In genomic region chr1:40665335-40666171, GRCh38 we compare ENCODE assay signal across 8 cellular contexts. TPM values are rescaled to one million over a fixed set of nuclear protein-coding genes. Genes with fewer than 3 reads are reported as not detected.
A peak's percentile ranks its signal among the peaks of the same experiment; 100 is the strongest.
DNase-seq lines count a peak whose midpoint lies in the region; ATAC-seq, FAIRE-seq and TF ChIP-seq lines count a peak whose summit lies in the region.

Gene RIMS3 (minus strand): TSS chr1:40665682. CDS start chr1:40641925, 23,757 bp downstream.

- no peaks in the 10 kb centered on the region for H3K9me3 Mint-ChIP-seq in activated CD4-positive, alpha-beta T cell treated with anti-CD3 and anti-CD28 coated beads for 36 hours (ENCODE audit: low read depth)
- H3K9me3 Mint-ChIP-seq in chondrocyte (ENCODE audit: low read depth) = no peaks in the 10 kb centered on the region

- no peak for FAIRE-seq in HepG2 (lab: Jason Lieb, UNC)

- peaks cover 36% of the 10 kb centered on the region for H3K4me1 ChIP-seq in HepG2 (ENCODE audit: insufficient read depth, low read length)

- H3K27me3 ChIP-seq in HepG2 (ENCODE audit: control insufficient read depth in 1 of 2, insufficient read depth in 2 of 2, low read length in 2 of 2) = no peaks in the 10 kb centered on the region; a peak in 2 of 5 replicates

- H3K27ac ChIP-seq in HepG2 (ENCODE audit: extremely low read length, insufficient read depth, low read length) = no peak within 1 kb of the TSS

- H3K36me3 ChIP-seq in HepG2 (replicated peaks in 1 of 2; ENCODE audit: control insufficient read depth in 1 of 2, insufficient read depth in 2 of 2, low read length in 2 of 2) = no peaks in the 10 kb centered on the region

- peak in 1 of 2 experiments; percentile 48; a peak in 1 of 4 replicates for TF ChIP-seq POLR2A in HepG2 (IDR thresholded peaks at IDR 0.05; ENCODE audit: insufficient read depth in 1 of 2, low read depth in 2 of 2, low read length in 2 of 2)

- intact Hi-C loops in activated CD4-positive, alpha-beta T cell treated with anti-CD3 and anti-CD28 coated beads for 36 hours (cut with DNase I, micrococcal nuclease) = loop anchor here (1.0 to 5.0 kb wide), 7 partner anchors 27 to 523 kb away; partner anchors contain the start of genes CITED4 (in 2 of the 2) and ZNF684 (in 2 of the 2)
- intact Hi-C loops in HepG2 (cut with micrococcal nuclease; ENCODE audit: unreplicated experiment) = loop anchor here (5.0 kb wide), 1 partner anchor 53 kb away; no protein-coding TSS in a partner anchor

- H3K9me3 ChIP-seq in HepG2 (ENCODE audit: low read length) = no peaks in the 10 kb centered on the region

- H3K79me2 ChIP-seq in HepG2 (ENCODE audit: insufficient read depth, low read length) = no peaks in the 10 kb centered on the region

- TF ChIP-seq EP300 in HepG2 (IDR thresholded peaks at IDR 0.05; ENCODE audit: low read depth in 2 of 2, low read length in 2 of 2) = no peak
- no peak for TF ChIP-seq EP300 in HepG2 (CRISPR knock-in tag; IDR thresholded peaks at IDR 0.05; ENCODE audit: borderline replicate concordance)

- peak within 1 kb of the TSS; percentile 74 for H3K4me3 Mint-ChIP-seq in activated CD4-positive, alpha-beta T cell treated with anti-CD3 and anti-CD28 coated beads for 36 hours
- peak within 1 kb of the TSS; percentile 80 for H3K4me3 Mint-ChIP-seq in chondrocyte (ENCODE audit: unreplicated experiment)

- peak within 1 kb of the TSS; percentile 65 to 80 (median 68) for H3K4me3 ChIP-seq in HepG2 (replicated peaks in 1 of 3; ENCODE audit: insufficient read depth in 1 of 3, low read depth in 2 of 3, low read length in 3 of 3)

- POLR2A ChIA-PET in activated CD4-positive, alpha-beta T cell treated with anti-CD3 and anti-CD28 coated beads for 36 hours (lab: Charles Lee) = interaction anchor here (1.1 kb wide), 1 partner anchor 26 kb away, joined by 3 read pairs; the partner anchor contains the start of gene NFYC
- POLR2A ChIA-PET in HepG2 (lab: Yijun Ruan, JAX) = interaction anchor here (1.1 to 1.9 kb wide), 3 partner anchors 9 to 79 kb away, joined by 3 to 12 read pairs (median 5); partner anchors contain the start of gene NFYC

- no peaks in the 10 kb centered on the region for H3K36me3 Mint-ChIP-seq in activated CD4-positive, alpha-beta T cell treated with anti-CD3 and anti-CD28 coated beads for 36 hours (ENCODE audit: low read depth)
- H3K36me3 Mint-ChIP-seq in chondrocyte (ENCODE audit: low read depth) = no peaks in the 10 kb centered on the region

- DNase-seq in SHP77 (lab: John Stamatoyannopoulos, UW) (peak; percentile 34 to 52), SHP77 treated with DMSO at 0.1 percent for 48 hours (lab: John Stamatoyannopoulos, UW) (no peak), NCI-H2196 (lab: John Stamatoyannopoulos, UW; ENCODE audit: unreplicated experiment) (peak; percentile 75), chondrocyte (ENCODE audit: low spot score) (no peak), HepG2 (ENCODE audit: low spot score) (peak; percentile 55)
- DNase-seq in activated CD4-positive, alpha-beta T cell treated with anti-CD3 and anti-CD28 coated beads for 36 hours = peak; percentile 91
- peak; percentile 82 for DNase-seq in stimulated activated CD4-positive, alpha-beta T cell treated with anti-CD3 and anti-CD28 coated beads, Interleukin-4, amount 100 ng/mL, for 24 hours

- H3K27ac Mint-ChIP-seq in activated CD4-positive, alpha-beta T cell treated with anti-CD3 and anti-CD28 coated beads for 36 hours = peak within 1 kb of the TSS; percentile 70
- H3K27ac Mint-ChIP-seq in chondrocyte (ENCODE audit: unreplicated experiment) = no peak within 1 kb of the TSS

- peak; percentile 16 for TF ChIP-seq CTCF in chondrocyte (IDR thresholded peaks at IDR 0.05)
- peak; percentile 70 for TF ChIP-seq CTCF in HepG2 (CRISPR knock-in tag; IDR thresholded peaks at IDR 0.05)

- no peak for TF ChIP-seq RAD21 in HepG2 (CRISPR knock-in tag; IDR thresholded peaks at IDR 0.05)

- peak within 1 kb of the TSS; percentile 80 for H3K4me2 ChIP-seq in HepG2 (ENCODE audit: low read depth, low read length)

- peak within 1 kb of the TSS; percentile 37 for H2AFZ ChIP-seq in HepG2 (ENCODE audit: low read length)

- in situ Hi-C loops in HepG2 (cut with HindIII; ENCODE audit: extremely low pct_ligation_motif_present, low pct_unique_long_range_greater_than_20kb) = loop anchor here (10.0 kb wide), 1 partner anchor 51 kb away; no protein-coding TSS in a partner anchor

- CTCF ChIA-PET in activated CD4-positive, alpha-beta T cell treated with anti-CD3 and anti-CD28 coated beads for 36 hours (lab: Charles Lee) = interaction anchor here (0.9 to 1.3 kb wide), 4 partner anchors 25 to 262 kb away, joined by 3 to 7 read pairs (median 3); partner anchors contain the start of gene NFYC
- CTCF ChIA-PET in HepG2 (lab: Yijun Ruan, JAX; ENCODE audit: low intra/inter-chr PET ratio, low total read pairs) = interaction anchor here (0.7 kb wide), 1 partner anchor 35 kb away, joined by 4 read pairs; no protein-coding TSS in a partner anchor

- no TSS peak for BruUV-seq in HepG2 (replicated peaks; lab: Mats Ljungman, UMichigan)

- peak within 1 kb of the TSS; percentile 49; the same call in 1 of the 2 replicates for H3K9ac ChIP-seq in HepG2 (ENCODE audit: insufficient read depth, low read depth, low read length)

- ATAC-seq in HG03045 (IDR thresholded peaks at IDR 0.05; ENCODE audit: unreplicated experiment) (peak; percentile 71), HepG2 (peak; percentile 83)
- peak; percentile 85 for ATAC-seq in activated CD4-positive, alpha-beta T cell treated with anti-CD3 and anti-CD28 coated beads for 36 hours

- under 1% methylated on average over 13 of the region's 59 CpGs for WGBS in HepG2 (ENCODE audit: low lambda C conversion rate)

- H3K4me1 Mint-ChIP-seq in activated CD4-positive, alpha-beta T cell treated with anti-CD3 and anti-CD28 coated beads for 36 hours = peaks cover 28% of the 10 kb centered on the region
- H3K4me1 Mint-ChIP-seq in chondrocyte (ENCODE audit: low read depth) = peaks cover 36% of the 10 kb centered on the region

- no peaks in the 10 kb centered on the region for H3K27me3 Mint-ChIP-seq in activated CD4-positive, alpha-beta T cell treated with anti-CD3 and anti-CD28 coated beads for 36 hours
- peaks cover 4% of the 10 kb centered on the region for H3K27me3 Mint-ChIP-seq in chondrocyte (ENCODE audit: low read depth)

- H4K20me1 ChIP-seq in HepG2 (ENCODE audit: insufficient read depth, low read length) = no peaks in the 10 kb centered on the region

TF ChIP-seq in HepG2, 621 proteins besides CTCF, POLR2A, EP300 and RAD21 (continues in another document):
- TF ChIP-seq HNRNPK (IDR thresholded peaks at IDR 0.05; ENCODE audit: low read depth, low read length, poor library complexity, severe bottlenecking) (peak; percentile 16), ZFX (CRISPR knock-in tag; IDR thresholded peaks at IDR 0.05; ENCODE audit: low read depth) (peak; percentile 62), ZFP82 (CRISPR knock-in tag; IDR thresholded peaks at IDR 0.05; ENCODE audit: borderline replicate concordance) (0 out of 2 replicates have a peak, but pooled peaks have one; percentile 16), ZNF143 (CRISPR knock-in tag; IDR thresholded peaks at IDR 0.05) (no peak), PHF8 (CRISPR knock-in tag; IDR thresholded peaks at IDR 0.05) (peak; percentile 53), TAF1 (CRISPR knock-in tag; IDR thresholded peaks at IDR 0.05) (peak; percentile 19; the same call in 1 of the 2 replicates), ZNF629 (CRISPR knock-in tag; conservative IDR thresholded peaks at IDR 0.05) (peak; percentile 51; the same call in 1 of the 2 replicates), ZNF792 (CRISPR knock-in tag; IDR thresholded peaks at IDR 0.05) (peak; percentile 9; the same call in 1 of the 2 replicates), KDM2A (CRISPR knock-in tag; IDR thresholded peaks at IDR 0.05; ENCODE audit: borderline replicate concordance, low read depth) (0 out of 2 replicates have a peak, but pooled peaks have one; percentile 31), RBFOX2 (IDR thresholded peaks at IDR 0.05; ENCODE audit: low read depth, low read length) (0 out of 2 replicates have a peak, but pooled peaks have one; percentile 39), TBX2 (CRISPR knock-in tag; IDR thresholded peaks at IDR 0.05; ENCODE audit: borderline replicate concordance) (peak; percentile 21; the same call in 1 of the 2 replicates), KLF16 (CRISPR knock-in tag; IDR thresholded peaks at IDR 0.05) (peak in 1 of 2 experiments; percentile 22; a peak in 1 of 4 replicates)

RNA-seq across cellular contexts. Expression of gene RIMS3, which starts in this region (rescaled TPM):
- total RNA-seq in activated CD4-positive, alpha-beta T cell treated with anti-CD3 and anti-CD28 coated beads for 36 hours = 1 to 10 TPM; 2.7 TPM
- total RNA-seq in chondrocyte (4.8 to 26.3 TPM (median 26.0 TPM) in 3 replicates), HepG2 (2016; rRNA removed; fragmentation: Illumina TruSeq; extraction: Trizol) (5.4 TPM in 2 replicates)
- total RNA-seq in HepG2 (2016; cell fraction: cytosol; rRNA removed; fragmentation: Illumina TruSeq; extraction: Trizol; ENCODE audit: low read depth) = 4.3 and 5.4 TPM in 2 replicates
- 4.6 and 5.5 TPM in 2 replicates for total RNA-seq in HepG2 (2016; cell fraction: insoluble cytoplasmic fraction; rRNA removed; fragmentation: Illumina TruSeq; extraction: Trizol)
- 7.8 and 9.0 TPM in 2 replicates for total RNA-seq in HepG2 (2016; cell fraction: membrane; rRNA removed; fragmentation: Illumina TruSeq; extraction: Trizol)
- 3.8 and 4.7 TPM in 2 replicates for total RNA-seq in HepG2 (2016; cell fraction: nucleus; rRNA removed; fragmentation: Illumina TruSeq; extraction: Trizol)
- 2.1 and 3.4 TPM in 2 replicates for polyA plus RNA-seq in HepG2 (2011; rRNA removed)
- polyA plus RNA-seq in HepG2 (2011; cell fraction: cytosol; rRNA removed) = 1.6 and 1.8 TPM in 2 replicates
- polyA plus RNA-seq in HepG2 (2011; cell fraction: nucleus; rRNA removed) = 7.7 and 9.6 TPM in 2 replicates
- polyA plus RNA-seq in HepG2 (2012) = 2.2 and 3.0 TPM in 2 replicates
- polyA plus RNA-seq in HepG2 (2016; cell fraction: cytosol; fragmentation: Illumina TruSeq; extraction: Trizol; ENCODE audit: low read depth) = 6.0 TPM in 2 replicates
- polyA plus RNA-seq in HepG2 (2016; cell fraction: insoluble cytoplasmic fraction; fragmentation: Illumina TruSeq; extraction: Trizol; ENCODE audit: low read depth) = 3.3 and 3.7 TPM in 2 replicates
- polyA plus RNA-seq in HepG2 (2016; cell fraction: membrane; fragmentation: Illumina TruSeq; extraction: Trizol; ENCODE audit: low read depth) = 7.1 and 8.4 TPM in 2 replicates
- 5.6 and 5.8 TPM in 2 replicates for polyA plus RNA-seq in HepG2 (2016; cell fraction: nucleus; fragmentation: Illumina TruSeq; extraction: Trizol; ENCODE audit: insufficient read depth, low read depth)
- polyA minus RNA-seq in HepG2 (2011; rRNA and poly(A)+ RNA removed; ENCODE audit: low replicate concordance) = 1.1 and 3.7 TPM in 2 replicates
- 1.5 and 1.9 TPM in 2 replicates for polyA minus RNA-seq in HepG2 (2011; cell fraction: cytosol; rRNA and poly(A)+ RNA removed)
- polyA minus RNA-seq in HepG2 (2011; cell fraction: nucleus; rRNA and poly(A)+ RNA removed) = 2.4 and 3.1 TPM in 2 replicates

Comparison
In these comparisons a context has a peak if more than half of its experiments do, and no peak if none do; other contexts are left out.
1. DNase-seq: peak in SHP77 (2 of 2), NCI-H2196 (single experiment), activated CD4-positive, alpha-beta T cell treated with anti-CD3 and anti-CD28 coated beads for 36 hours (single experiment), HepG2 (single experiment) and stimulated activated CD4-positive, alpha-beta T cell treated with anti-CD3 and anti-CD28 coated beads, Interleukin-4, amount 100 ng/mL, for 24 hours (single experiment); none in SHP77 treated with DMSO at 0.1 percent for 48 hours (single experiment) and chondrocyte (single experiment).
2. Peak in every context shown above with its lines, with median percentiles within 50 percentile points of each other: ATAC-seq.